In genomic region chr5:55446690-55447351, GRCh38 we compare ENCODE assay signal across 18 cellular contexts.
A peak's percentile ranks its signal among the peaks of the same experiment; 100 is the strongest.
DNase-seq lines count a peak whose midpoint lies in the region; ATAC-seq and TF ChIP-seq lines count a peak whose summit lies in the region.
"Had no signal": no experiment of that assay in that cellular context is flagged by ENCODE, and none has a peak within 500 bp of the region (broad histone marks: within the 10 kb centered on the region; RNA-seq: fewer than 3 reads in every experiment).

No MANE protein-coding gene starts in this region.

- no peak overlapping the region for H2AFZ ChIP-seq in neural progenitor cell (replicated peaks)
- H2AFZ ChIP-seq: GM23338 had no signal

- no peak overlapping the region for H3K9ac ChIP-seq in neural progenitor cell

- H3K4me1 ChIP-seq in heart right ventricle (peaks cover 3 to 73% (median 38%) of the 10 kb centered on the region in 9 donors), uterus (peaks cover 0 to 4% of the 10 kb centered on the region in 2 donors), neural progenitor cell (peaks cover 5% of the 10 kb centered on the region)
- H3K4me1 ChIP-seq: BE2C had no signal

- H3K27ac Mint-ChIP-seq in osteocyte (ENCODE audit: unreplicated experiment) = peak overlapping the region; percentile 73
- no peak overlapping the region for H3K27ac Mint-ChIP-seq in neural progenitor cell
- H3K27ac Mint-ChIP-seq: GM23338 had no signal

- H3K4me2 ChIP-seq in neural progenitor cell = no peak overlapping the region
- H3K4me2 ChIP-seq: GM23338 had no signal

- H3F3A ChIP-seq in neural progenitor cell (ENCODE audit: low read depth) = peaks cover 3% of the 10 kb centered on the region

- no peaks in the 10 kb centered on the region for H3K27me3 Mint-ChIP-seq in osteocyte (ENCODE audit: unreplicated experiment)
- peaks cover 2% of the 10 kb centered on the region for H3K27me3 Mint-ChIP-seq in neural progenitor cell (ENCODE audit: insufficient read depth, low read depth)
- H3K27me3 Mint-ChIP-seq: CD4-positive, alpha-beta memory T cell had no signal

- H4K20me1 ChIP-seq in neural progenitor cell (ENCODE audit: low read depth) = no peaks in the 10 kb centered on the region

- intact Hi-C loops in heart right ventricle (cut with DNase I) (no loop called here), uterus (cut with DNase I; ENCODE audit: low total_unique reads) (no loop called here)

- H3K4me3 Mint-ChIP-seq in osteocyte (ENCODE audit: unreplicated experiment) = no peak overlapping the region
- H3K4me3 Mint-ChIP-seq in neural progenitor cell = no peak overlapping the region
- H3K4me3 Mint-ChIP-seq: CD4-positive, alpha-beta memory T cell; GM23338 had no signal

- H3K27ac ChIP-seq in coronary artery (peak overlapping the region; percentile 37 to 50), heart right ventricle (peak overlapping the region; percentile 3 to 75 (median 58)), uterus (peak overlapping the region; percentile 45 to 68), neural progenitor cell (no peak overlapping the region)
- H3K27ac ChIP-seq: HL-60 had no signal

- TF ChIP-seq CTCF in coronary artery (IDR thresholded peaks at IDR 0.05) = no peak
- no peak for TF ChIP-seq CTCF in heart right ventricle (IDR thresholded peaks at IDR 0.05)
- TF ChIP-seq CTCF in osteocyte (IDR thresholded peaks at IDR 0.05) = no peak
- no peak for TF ChIP-seq CTCF in uterus (IDR thresholded peaks at IDR 0.05)
- TF ChIP-seq CTCF in neural progenitor cell (IDR thresholded peaks at IDR 0.05) = no peak

- H3K27me3 ChIP-seq in heart right ventricle = no peaks in the 10 kb centered on the region
- H3K27me3 ChIP-seq in uterus = no peaks in the 10 kb centered on the region
- no peaks in the 10 kb centered on the region for H3K27me3 ChIP-seq in neural progenitor cell
- H3K27me3 ChIP-seq: BE2C had no signal

- H3K9me3 ChIP-seq in heart right ventricle = no peaks in the 10 kb centered on the region
- H3K9me3 ChIP-seq in uterus = no peaks in the 10 kb centered on the region
- no peaks in the 10 kb centered on the region for H3K9me3 ChIP-seq in neural progenitor cell (ENCODE audit: low read depth)
- H3K9me3 ChIP-seq: BE2C had no signal

- peak in 6 of 8 donors; percentile 29 to 73 (median 47) for ATAC-seq in heart right ventricle
- ATAC-seq: GM23338, K562, Panc1 had no signal

- H3K9me3 Mint-ChIP-seq in osteocyte (ENCODE audit: unreplicated experiment) (no peaks in the 10 kb centered on the region), neural progenitor cell (peaks cover 3% of the 10 kb centered on the region)
- H3K9me3 Mint-ChIP-seq: CD4-positive, alpha-beta memory T cell; GM23338 had no signal

- H3K4me1 Mint-ChIP-seq in osteocyte (ENCODE audit: unreplicated experiment) = peaks cover 34% of the 10 kb centered on the region
- peaks cover 3% of the 10 kb centered on the region for H3K4me1 Mint-ChIP-seq in neural progenitor cell

- peaks cover 8% of the 10 kb centered on the region for H3K36me3 Mint-ChIP-seq in osteocyte (ENCODE audit: unreplicated experiment)
- H3K36me3 Mint-ChIP-seq in neural progenitor cell = peaks cover 4% of the 10 kb centered on the region

- no peak for TF ChIP-seq POLR2A in uterus (IDR thresholded peaks at IDR 0.05)

- DNase-seq in coronary artery (ENCODE audit: low spot score) = no peak
- no peak for DNase-seq in heart right ventricle
- DNase-seq in osteocyte (ENCODE audit: extremely low spot score, unreplicated experiment) = no peak
- no peak for DNase-seq in uterus
- no peak for DNase-seq in neural progenitor cell (ENCODE audit: low spot score)
- DNase-seq in stimulated activated CD4-positive, alpha-beta T cell treated with anti-CD3 and anti-CD28 coated beads, Interleukin-12 subunit alpha, Interleukin-12 subunit beta, amount 100 ng/mL, for 4 hours = no peak
- DNase-seq in NCI-H2029 (lab: John Stamatoyannopoulos, UW) = no peak
- DNase-seq: BE2C; CD4-positive, alpha-beta memory T cell; DND-41; NCI-H146; NCI-H446; NCI-H774; SHP77 had no signal

- no peak overlapping the region for H3K4me3 ChIP-seq in coronary artery
- H3K4me3 ChIP-seq in heart right ventricle = no peak overlapping the region
- H3K4me3 ChIP-seq in uterus = no peak overlapping the region
- H3K4me3 ChIP-seq in neural progenitor cell = no peak overlapping the region
- H3K4me3 ChIP-seq: GM23338, K562 had no signal

- no peaks in the 10 kb centered on the region for H3K79me2 ChIP-seq in neural progenitor cell (ENCODE audit: low read depth)

- 32 to 49% methylated on average over 8 of the region's 8 CpGs for WGBS in heart right ventricle, 2 donors

- H3K36me3 ChIP-seq in heart right ventricle (peaks cover 0 to 14% (median 0%) of the 10 kb centered on the region in 9 donors), uterus (no peaks in the 10 kb centered on the region), neural progenitor cell (no peaks in the 10 kb centered on the region)
- H3K36me3 ChIP-seq: BE2C had no signal
